In genomic region chr9:33988219-33988890, GRCh38 we compare ENCODE assay signal across 9 cellular contexts.
DNase-seq lines count a peak whose midpoint lies in the region; ATAC-seq and TF ChIP-seq lines count a peak whose summit lies in the region.
"Had no signal": no experiment of that assay in that cellular context is flagged by ENCODE, and none has a peak within 500 bp of the region (broad histone marks: within the 10 kb centered on the region; RNA-seq: fewer than 3 reads in every experiment).

No MANE protein-coding gene starts in this region.

- H3K4me3 Mint-ChIP-seq in activated CD4-positive, alpha-beta memory T cell treated with anti-CD3 and anti-CD28 coated beads for 36 hours = no peak overlapping the region
- H3K4me3 Mint-ChIP-seq in Calu3 (ENCODE audit: low read depth, unreplicated experiment) = no peak overlapping the region

- no peak overlapping the region for H3K4me3 ChIP-seq in stomach
- H3K4me3 ChIP-seq: gastrocnemius medialis had no signal

- ATAC-seq in HG02943 (IDR thresholded peaks at IDR 0.05; ENCODE audit: low read depth, unreplicated experiment) (peak; percentile 95), Right ventricle myocardium inferior (no peak)

- H3K27me3 ChIP-seq in stomach = no peaks in the 10 kb centered on the region
- H3K27me3 ChIP-seq: gastrocnemius medialis had no signal

- H3K4me1 Mint-ChIP-seq in activated CD4-positive, alpha-beta memory T cell treated with anti-CD3 and anti-CD28 coated beads for 36 hours (ENCODE audit: low read depth) = peaks cover 16% of the 10 kb centered on the region
- peaks cover 8% of the 10 kb centered on the region for H3K4me1 Mint-ChIP-seq in Calu3 (ENCODE audit: low read depth, unreplicated experiment)

- H3K27ac Mint-ChIP-seq in activated CD4-positive, alpha-beta memory T cell treated with anti-CD3 and anti-CD28 coated beads for 36 hours = peak overlapping the region; percentile 28
- H3K27ac Mint-ChIP-seq in Calu3 (ENCODE audit: unreplicated experiment) = no peak overlapping the region

- H3K4me1 ChIP-seq in stomach = peaks cover 0 to 24% (median 8%) of the 10 kb centered on the region in 4 donors
- H3K4me1 ChIP-seq: gastrocnemius medialis had no signal

- CTCF ChIA-PET in activated CD4-positive, alpha-beta memory T cell treated with anti-CD3 and anti-CD28 coated beads for 36 hours (lab: Charles Lee) = interaction anchor here (1.7 kb wide), 1 partner anchor 84 kb away, joined by 3 read pairs; no protein-coding TSS in a partner anchor
- CTCF ChIA-PET in Calu3 (lab: Charles Lee) = no interaction called here

- POLR2A ChIA-PET in activated CD4-positive, alpha-beta memory T cell treated with anti-CD3 and anti-CD28 coated beads for 36 hours (lab: Charles Lee) = no interaction called here

- peaks cover 27% of the 10 kb centered on the region for H3K36me3 Mint-ChIP-seq in activated CD4-positive, alpha-beta memory T cell treated with anti-CD3 and anti-CD28 coated beads for 36 hours
- H3K36me3 Mint-ChIP-seq in Calu3 (ENCODE audit: insufficient read depth, unreplicated experiment) = peaks cover 21% of the 10 kb centered on the region

- no peak overlapping the region for H3K27ac ChIP-seq in stomach
- H3K27ac ChIP-seq: gastrocnemius medialis had no signal

- H3K9me3 ChIP-seq in stomach = no peaks in the 10 kb centered on the region
- H3K9me3 ChIP-seq: gastrocnemius medialis had no signal

- TF ChIP-seq CTCF in stomach (IDR thresholded peaks at IDR 0.05) (no peak), Calu3 (IDR thresholded peaks at IDR 0.05; ENCODE audit: unreplicated experiment) (no peak)

- no peaks in the 10 kb centered on the region for H3K9me3 Mint-ChIP-seq in activated CD4-positive, alpha-beta memory T cell treated with anti-CD3 and anti-CD28 coated beads for 36 hours
- H3K9me3 Mint-ChIP-seq in Calu3 (ENCODE audit: low read depth, unreplicated experiment) = no peaks in the 10 kb centered on the region

- TF ChIP-seq EP300 in stomach (IDR thresholded peaks at IDR 0.05) = no peak

- no peaks in the 10 kb centered on the region for H3K27me3 Mint-ChIP-seq in activated CD4-positive, alpha-beta memory T cell treated with anti-CD3 and anti-CD28 coated beads for 36 hours
- H3K27me3 Mint-ChIP-seq in Calu3 (ENCODE audit: unreplicated experiment) = no peaks in the 10 kb centered on the region

- peaks cover 25 to 64% (median 59%) of the 10 kb centered on the region in 4 donors for H3K36me3 ChIP-seq in stomach

- BruUV-seq in Calu3 (replicated peaks; lab: Mats Ljungman, UMichigan) = no TSS peak

- WGBS in stomach, 5 donors = 71 to 91% (median 78%) methylated on average over 5 of the region's 5 CpGs

- TF ChIP-seq POLR2A in stomach (IDR thresholded peaks at IDR 0.05) = no peak

- intact Hi-C loops in activated CD4-positive, alpha-beta memory T cell treated with anti-CD3 and anti-CD28 coated beads for 36 hours (cut with micrococcal nuclease) = loop anchor here (1.0 to 5.0 kb wide), 2 partner anchors 59 to 86 kb away; partner anchors contain the start of gene UBAP2
- intact Hi-C loops in stomach (cut with DNase I; ENCODE audit: low total_unique reads) = no loop called here
- intact Hi-C loops in Right ventricle myocardium inferior (cut with DNase I) = no loop called here
- intact Hi-C loops in Calu3 (cut with micrococcal nuclease; ENCODE audit: unreplicated experiment) = no loop called here

- DNase-seq in activated CD4-positive, alpha-beta T cell treated with anti-CD3 and anti-CD28 coated beads for 4 hours = peak; percentile 3 to 13
- no peak for DNase-seq in activated CD4-positive, alpha-beta T cell treated with anti-CD3 and anti-CD28 coated beads, Interleukin-2, amount 50 U/mL, for 1 hour
- DNase-seq in activated CD4-positive, alpha-beta memory T cell treated with anti-CD3 and anti-CD28 coated beads for 36 hours = peak; percentile 63
- DNase-seq in stimulated activated CD8-positive, alpha-beta memory T cell treated with anti-CD3 and anti-CD28 coated beads, Interleukin-4, amount 100 ng/mL, for 48 hours = peak; percentile 44
- DNase-seq in stomach (no peak), Right ventricle myocardium inferior (ENCODE audit: missing footprints) (no peak), Calu3 (no peak)
- DNase-seq: gastrocnemius medialis had no signal

Comparison
In these comparisons a context has a peak if more than half of its experiments do, and no peak if none do; other contexts are left out.
1. DNase-seq: peak in activated CD4-positive, alpha-beta T cell treated with anti-CD3 and anti-CD28 coated beads for 4 hours (2 of 2), activated CD4-positive, alpha-beta memory T cell treated with anti-CD3 and anti-CD28 coated beads for 36 hours (single experiment) and stimulated activated CD8-positive, alpha-beta memory T cell treated with anti-CD3 and anti-CD28 coated beads, Interleukin-4, amount 100 ng/mL, for 48 hours (single experiment); none in activated CD4-positive, alpha-beta T cell treated with anti-CD3 and anti-CD28 coated beads, Interleukin-2, amount 50 U/mL, for 1 hour (single experiment), stomach (single experiment), Right ventricle myocardium inferior (single experiment) and Calu3 (single experiment).